22 cellular contexts compared by ENCODE assay signal in genomic region chr10:97566338-97566986, GRCh38. TPM values are rescaled to one million over a fixed set of nuclear protein-coding genes. Genes with fewer than 3 reads are reported as not detected.
DNase-seq lines count a peak whose midpoint lies in the region; ATAC-seq and TF ChIP-seq lines count a peak whose summit lies in the region.
"Had no signal": no experiment of that assay in that cellular context is flagged by ENCODE, and none has a peak within 500 bp of the region (broad histone marks: within the 10 kb centered on the region; RNA-seq: fewer than 3 reads in every experiment).

No MANE protein-coding gene starts in this region.

- CTCF ChIA-PET in activated CD4-positive, alpha-beta T cell treated with anti-CD3 and anti-CD28 coated beads for 36 hours (lab: Charles Lee): interaction anchor here (0.6 kb wide), 1 partner anchor 431 kb away, joined by 3 read pairs; no protein-coding TSS in a partner anchor

- no peaks in the 10 kb centered on the region for H3K9me3 Mint-ChIP-seq in activated CD4-positive, alpha-beta T cell treated with anti-CD3 and anti-CD28 coated beads for 36 hours (ENCODE audit: low read depth)
- no peaks in the 10 kb centered on the region for H3K9me3 Mint-ChIP-seq in activated CD4-positive, alpha-beta T cell treated with anti-CD3 and anti-CD28 coated beads, Interleukin-2, amount 10 ng/mL, durations not matched to agents 24 days and 14 days
- H3K9me3 Mint-ChIP-seq in stimulated activated naive CD8-positive, alpha-beta T cell treated with anti-CD3 and anti-CD28 coated beads, Interleukin-15, amount 100 ng/mL, for 72 hours: no peaks in the 10 kb centered on the region
- H3K9me3 Mint-ChIP-seq: CD8-positive, alpha-beta memory T cell had no signal

- H3K27ac ChIP-seq in foreskin keratinocyte: no peak overlapping the region
- H3K27ac ChIP-seq: 22Rv1, BLaER1, RWPE1 had no signal

- H3K27me3 Mint-ChIP-seq in activated CD4-positive, alpha-beta T cell treated with anti-CD3 and anti-CD28 coated beads for 36 hours: no peaks in the 10 kb centered on the region
- H3K27me3 Mint-ChIP-seq in activated CD4-positive, alpha-beta T cell treated with anti-CD3 and anti-CD28 coated beads, Interleukin-2, amount 10 ng/mL, durations not matched to agents 24 days and 14 days: no peaks in the 10 kb centered on the region
- no peaks in the 10 kb centered on the region for H3K27me3 Mint-ChIP-seq in stimulated activated naive CD8-positive, alpha-beta T cell treated with anti-CD3 and anti-CD28 coated beads, Interleukin-15, amount 100 ng/mL, for 72 hours
- H3K27me3 Mint-ChIP-seq: CD8-positive, alpha-beta memory T cell; IgD-negative memory B cell had no signal

- peak; percentile 24 for DNase-seq in activated CD4-positive, alpha-beta T cell treated with anti-CD3 and anti-CD28 coated beads for 36 hours
- DNase-seq in activated CD4-positive, alpha-beta T cell treated with anti-CD3 and anti-CD28 coated beads, Interleukin-2, amount 10 ng/mL, durations not matched to agents 24 days and 14 days: no peak
- no peak for DNase-seq in stimulated activated naive CD8-positive, alpha-beta T cell treated with anti-CD3 and anti-CD28 coated beads, Interleukin-15, amount 100 ng/mL, for 72 hours
- DNase-seq in stimulated activated naive CD8-positive, alpha-beta T cell treated with anti-CD3 and anti-CD28 coated beads, Interleukin-15, Interleukin-2, amounts not matched to agents 100 U/mL and 50 U/mL, for 24 hours: no peak
- DNase-seq in foreskin keratinocyte (peak in 1 of 2 donors; percentile 35), C1 segment of cervical spinal cord (lab: John Stamatoyannopoulos, UW) (no peak), SKM-1 treated with dmso at 0.1 percent for 144 hours (lab: John Stamatoyannopoulos, UW; ENCODE audit: unreplicated experiment) (no peak), NCI-H2107 treated with DMSO at 0.1 percent for 48 hours (lab: John Stamatoyannopoulos, UW; ENCODE audit: unreplicated experiment) (no peak)
- DNase-seq: CD8-positive, alpha-beta memory T cell; DMS79; HCEC 1CT; NCI-H1105 treated with DMSO at 0.1 percent for 48 hours; NCI-H1694 treated with DMSO at 0.1 percent for 48 hours; NCI-H2107; NCI-H345; NK-92 treated with Interleukin-12 subunit alpha and Interleukin-12 subunit beta, amount 100 ng/mL, for 24 hours had no signal

- H3K4me1 Mint-ChIP-seq in activated CD4-positive, alpha-beta T cell treated with anti-CD3 and anti-CD28 coated beads for 36 hours: peaks cover 5% of the 10 kb centered on the region
- no peaks in the 10 kb centered on the region for H3K4me1 Mint-ChIP-seq in activated CD4-positive, alpha-beta T cell treated with anti-CD3 and anti-CD28 coated beads, Interleukin-2, amount 10 ng/mL, durations not matched to agents 24 days and 14 days
- no peaks in the 10 kb centered on the region for H3K4me1 Mint-ChIP-seq in stimulated activated naive CD8-positive, alpha-beta T cell treated with anti-CD3 and anti-CD28 coated beads, Interleukin-15, amount 100 ng/mL, for 72 hours
- H3K4me1 Mint-ChIP-seq: CD8-positive, alpha-beta memory T cell had no signal

- POLR2A ChIA-PET in activated CD4-positive, alpha-beta T cell treated with anti-CD3 and anti-CD28 coated beads for 36 hours (lab: Charles Lee): no interaction called here

- H3K36me3 Mint-ChIP-seq in activated CD4-positive, alpha-beta T cell treated with anti-CD3 and anti-CD28 coated beads for 36 hours (ENCODE audit: low read depth): no peaks in the 10 kb centered on the region
- no peaks in the 10 kb centered on the region for H3K36me3 Mint-ChIP-seq in activated CD4-positive, alpha-beta T cell treated with anti-CD3 and anti-CD28 coated beads, Interleukin-2, amount 10 ng/mL, durations not matched to agents 24 days and 14 days (ENCODE audit: low read depth)
- H3K36me3 Mint-ChIP-seq: IgD-negative memory B cell had no signal

- H3K4me3 Mint-ChIP-seq in activated CD4-positive, alpha-beta T cell treated with anti-CD3 and anti-CD28 coated beads for 36 hours: no peak overlapping the region
- no peak overlapping the region for H3K4me3 Mint-ChIP-seq in activated CD4-positive, alpha-beta T cell treated with anti-CD3 and anti-CD28 coated beads, Interleukin-2, amount 10 ng/mL, durations not matched to agents 24 days and 14 days
- no peak overlapping the region for H3K4me3 Mint-ChIP-seq in stimulated activated naive CD8-positive, alpha-beta T cell treated with anti-CD3 and anti-CD28 coated beads, Interleukin-15, amount 100 ng/mL, for 72 hours
- H3K4me3 Mint-ChIP-seq: CD8-positive, alpha-beta memory T cell; IgD-negative memory B cell had no signal

- intact Hi-C loops in activated CD4-positive, alpha-beta T cell treated with anti-CD3 and anti-CD28 coated beads for 36 hours (cut with DNase I, micrococcal nuclease): no loop called here
- intact Hi-C loops in activated CD4-positive, alpha-beta T cell treated with anti-CD3 and anti-CD28 coated beads, Interleukin-2, amount 10 ng/mL, durations not matched to agents 24 days and 14 days (cut with micrococcal nuclease): no loop called here

- no peak overlapping the region for H3K27ac Mint-ChIP-seq in activated CD4-positive, alpha-beta T cell treated with anti-CD3 and anti-CD28 coated beads for 36 hours
- H3K27ac Mint-ChIP-seq in activated CD4-positive, alpha-beta T cell treated with anti-CD3 and anti-CD28 coated beads, Interleukin-2, amount 10 ng/mL, durations not matched to agents 24 days and 14 days: no peak overlapping the region
- H3K27ac Mint-ChIP-seq in stimulated activated naive CD8-positive, alpha-beta T cell treated with anti-CD3 and anti-CD28 coated beads, Interleukin-15, amount 100 ng/mL, for 72 hours: peak overlapping the region in 1 of 2 donors; percentile 79
- H3K27ac Mint-ChIP-seq: CD8-positive, alpha-beta memory T cell; IgD-negative memory B cell had no signal

- peaks cover 20% of the 10 kb centered on the region for H3K4me1 ChIP-seq in foreskin keratinocyte

- no peaks in the 10 kb centered on the region for H3K27me3 ChIP-seq in foreskin keratinocyte
- H3K27me3 ChIP-seq: BLaER1 had no signal

- ATAC-seq in activated CD4-positive, alpha-beta T cell treated with anti-CD3 and anti-CD28 coated beads for 36 hours: peak; percentile 86
- peak; percentile 52 for ATAC-seq in stimulated activated naive CD8-positive, alpha-beta T cell treated with anti-CD3 and anti-CD28 coated beads, Interleukin-15, amount 100 ng/mL, for 72 hours
- ATAC-seq in stimulated activated naive CD8-positive, alpha-beta T cell treated with anti-CD3 and anti-CD28 coated beads, Interleukin-15, Interleukin-2, amounts not matched to agents 100 U/mL and 50 U/mL, for 24 hours: no peak
- ATAC-seq in foreskin keratinocyte: peak; percentile 36

- peak; percentile 20 for TF ChIP-seq CTCF in foreskin keratinocyte (conservative IDR thresholded peaks at IDR 0.05)

RNA-seq across cellular contexts. Expression of gene ANKRD2, which starts 6.1 kb away (rescaled TPM):
- not detected for total RNA-seq in activated CD4-positive, alpha-beta T cell treated with anti-CD3 and anti-CD28 coated beads for 36 hours
- total RNA-seq in activated CD4-positive, alpha-beta T cell treated with anti-CD3 and anti-CD28 coated beads, Interleukin-2, amount 10 ng/mL, durations not matched to agents 24 days and 14 days: not detected in 2 replicates
- total RNA-seq in foreskin keratinocyte: 1.1 and 1.6 TPM in 2 replicates
- polyA plus RNA-seq in foreskin keratinocyte: 1.2 and 2.1 TPM in 2 replicates
- total RNA-seq: CD8-positive, alpha-beta memory T cell; HT1080; OCI-LY7 had no signal
- polyA plus RNA-seq: CD8-positive, alpha-beta memory T cell; IgD-negative memory B cell had no signal

RNA-seq across cellular contexts. Expression of gene HOGA1, which starts 17.7 kb away (rescaled TPM):
- not detected for total RNA-seq in activated CD4-positive, alpha-beta T cell treated with anti-CD3 and anti-CD28 coated beads for 36 hours
- not detected in 2 replicates for total RNA-seq in activated CD4-positive, alpha-beta T cell treated with anti-CD3 and anti-CD28 coated beads, Interleukin-2, amount 10 ng/mL, durations not matched to agents 24 days and 14 days
- 0.48 and 0.56 TPM in 2 replicates for total RNA-seq in foreskin keratinocyte
- polyA plus RNA-seq in foreskin keratinocyte: 0.38 and 0.51 TPM in 2 replicates
- total RNA-seq: CD8-positive, alpha-beta memory T cell had no signal
- polyA plus RNA-seq: CD8-positive, alpha-beta memory T cell; IgD-negative memory B cell had no signal

RNA-seq across cellular contexts. Expression of gene C10orf62, which starts 23.1 kb away (rescaled TPM):
- not detected for total RNA-seq in activated CD4-positive, alpha-beta T cell treated with anti-CD3 and anti-CD28 coated beads for 36 hours
- not detected in 2 replicates for total RNA-seq in activated CD4-positive, alpha-beta T cell treated with anti-CD3 and anti-CD28 coated beads, Interleukin-2, amount 10 ng/mL, durations not matched to agents 24 days and 14 days
- total RNA-seq in foreskin keratinocyte: not detected in 2 replicates
- polyA plus RNA-seq in foreskin keratinocyte: not detected in 2 replicates
- total RNA-seq: CD8-positive, alpha-beta memory T cell; HT1080; OCI-LY7 had no signal
- polyA plus RNA-seq: CD8-positive, alpha-beta memory T cell; IgD-negative memory B cell had no signal
